Comparison of ENCODE assay signal across 8 cellular contexts in the genomic region with DNA sequence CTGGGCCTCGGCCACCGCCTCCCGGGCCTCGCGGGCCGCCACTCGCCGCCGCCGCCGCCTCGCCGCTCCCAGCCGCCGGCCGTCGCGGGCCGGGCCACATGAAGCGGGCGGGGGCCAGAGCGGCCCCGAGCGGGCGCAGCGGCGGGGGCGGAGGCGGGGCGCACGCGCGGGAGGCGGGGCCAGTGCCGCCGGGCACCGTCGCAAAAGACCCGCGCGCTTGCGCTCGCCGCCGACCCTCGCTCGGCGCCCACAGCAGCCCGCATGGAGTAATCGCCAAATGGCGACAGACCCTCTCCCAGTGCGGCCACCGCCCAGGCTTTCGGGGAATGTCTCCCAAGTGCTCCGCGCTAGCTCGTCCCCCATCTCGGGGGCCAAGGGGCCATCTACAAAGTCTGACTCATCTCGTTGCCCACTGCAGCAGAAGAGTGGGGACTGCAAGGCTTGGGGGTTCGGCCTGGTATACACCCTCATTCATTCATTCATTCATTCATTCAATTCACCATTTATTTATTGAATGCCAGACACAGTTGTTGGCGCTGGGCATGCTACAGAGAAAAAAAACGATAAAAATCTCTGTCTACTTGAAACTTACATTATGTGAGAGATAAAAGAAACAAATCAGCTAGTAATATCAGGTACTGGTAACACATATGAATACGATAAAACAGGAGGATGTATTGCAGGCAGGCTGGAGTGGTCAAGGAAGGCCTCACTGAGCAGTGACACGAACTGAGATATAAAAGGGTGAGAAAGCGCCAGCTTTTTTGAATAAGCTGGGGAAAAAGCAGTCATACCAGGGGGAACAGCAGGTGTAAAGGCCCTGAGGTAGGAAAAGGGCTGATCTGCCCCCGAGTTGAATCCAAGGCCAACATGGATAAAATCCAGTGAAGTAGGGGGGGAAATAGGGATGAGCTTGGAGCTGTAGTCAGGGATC. TPM values are rescaled to one million over a fixed set of nuclear protein-coding genes. Genes with fewer than 3 reads are reported as not detected.
A peak's percentile ranks its signal among the peaks of the same experiment; 100 is the strongest.
DNase-seq lines count a peak whose midpoint lies in the region; TF ChIP-seq lines count a peak whose summit lies in the region.

Gene B4GALT5, minus strand, starts transcription at position 100 of the 934 bp plus-strand sequence. CDS start 188 bp downstream, outside the sequence.

- H3K9me3 Mint-ChIP-seq in T-helper 1 cell treated with Interleukin-12 subunit alpha and Interleukin-12 subunit beta and Interleukin-4 antibody, amounts not matched to agents 30 μg/mL and 1 μg/mL, for 36 hours, result no peaks in the 10 kb centered on the region

- H3K4me1 ChIP-seq in HEK293 (ENCODE audit: control insufficient read depth, insufficient read depth, low read length), result 0 out of 2 replicates have a peak, but pooled peaks cover 5% of the 10 kb centered on the region
- peaks cover 55% of the 10 kb centered on the region for H3K4me1 ChIP-seq in left ventricle myocardium inferior
- no peaks in the 10 kb centered on the region for H3K4me1 ChIP-seq in urinary bladder (ENCODE audit: insufficient read depth)

- H3K27me3 ChIP-seq in GM06990 (replicated peaks; ENCODE audit: control insufficient read depth, insufficient read depth, low read length), result no peaks in the 10 kb centered on the region
- no peaks in the 10 kb centered on the region for H3K27me3 ChIP-seq in left ventricle myocardium inferior (ENCODE audit: low read depth)

- intact Hi-C loops in left ventricle myocardium inferior (cut with micrococcal nuclease) (no loop called here), posterior vena cava (cut with DNase I) (loop anchor here (2.0 to 5.0 kb wide), 2 partner anchors 53 to 98 kb away; partner anchors contain the start of gene SLC9A8 (in 1 of the 2))

- H3K4me3 ChIP-seq in GM06990 (replicated peaks; ENCODE audit: low read depth, low read length), result peak within 1 kb of the TSS; percentile 75
- H3K4me3 ChIP-seq in HEK293 (ENCODE audit: low read depth, low read length), result peak within 1 kb of the TSS; percentile 82
- peak within 1 kb of the TSS; percentile 97 for H3K4me3 ChIP-seq in left ventricle myocardium inferior
- peak within 1 kb of the TSS; percentile 57 for H3K4me3 ChIP-seq in urinary bladder (ENCODE audit: low read depth, low read length)

- H3K27me3 Mint-ChIP-seq in T-helper 1 cell treated with Interleukin-12 subunit alpha and Interleukin-12 subunit beta and Interleukin-4 antibody, amounts not matched to agents 30 μg/mL and 1 μg/mL, for 36 hours (ENCODE audit: low read depth), result no peaks in the 10 kb centered on the region

- DNase-seq in GM06990 (ENCODE audit: extremely low read depth, insufficient read length) (peak; percentile 87), NCI-H1092 (lab: John Stamatoyannopoulos, UW) (peak; percentile 83), amygdala (lab: John Stamatoyannopoulos, UW) (peak in 55 of 56 donors; percentile 20 to 90 (median 72)), left ventricle myocardium inferior (peak; percentile 73), posterior vena cava (ENCODE audit: low spot score) (peak; percentile 92)

- H3K9me3 ChIP-seq in HEK293 (ENCODE audit: control insufficient read depth, insufficient read depth, low read depth, low read length), result no peaks in the 10 kb centered on the region
- no peaks in the 10 kb centered on the region for H3K9me3 ChIP-seq in left ventricle myocardium inferior (replicated peaks)

- CTCF ChIA-PET in HEK293 (lab: Yijun Ruan, JAX), result interaction anchor here (0.7 to 1.9 kb wide), 4 partner anchors 10 to 132 kb away, joined by 3 to 5 read pairs (median 4); no protein-coding TSS in a partner anchor

- H3K27ac Mint-ChIP-seq in T-helper 1 cell treated with Interleukin-12 subunit alpha and Interleukin-12 subunit beta and Interleukin-4 antibody, amounts not matched to agents 30 μg/mL and 1 μg/mL, for 36 hours, result peak within 1 kb of the TSS; percentile 88

- no peak for TF ChIP-seq CTCF in GM06990 (IDR thresholded peaks at IDR 0.05; ENCODE audit: insufficient read depth, low read length, poor library complexity, severe bottlenecking)
- TF ChIP-seq CTCF in HEK293 (tag by site-specific recombination; IDR thresholded peaks at IDR 0.05), result no peak
- TF ChIP-seq CTCF in left ventricle myocardium inferior (IDR thresholded peaks at IDR 0.05; ENCODE audit: borderline replicate concordance), result no peak

- H3K27ac ChIP-seq in HEK293 (ENCODE audit: extremely low read depth, low read depth, low read length) (peak within 1 kb of the TSS; percentile 90), left ventricle myocardium inferior (replicated peaks) (peak within 1 kb of the TSS; percentile 96), urinary bladder (ENCODE audit: low read depth) (peak within 1 kb of the TSS; percentile 94)

- peaks cover 8% of the 10 kb centered on the region for H3K36me3 Mint-ChIP-seq in T-helper 1 cell treated with Interleukin-12 subunit alpha and Interleukin-12 subunit beta and Interleukin-4 antibody, amounts not matched to agents 30 μg/mL and 1 μg/mL, for 36 hours (ENCODE audit: low read depth)

- peaks cover 43% of the 10 kb centered on the region for H3K4me1 Mint-ChIP-seq in T-helper 1 cell treated with Interleukin-12 subunit alpha and Interleukin-12 subunit beta and Interleukin-4 antibody, amounts not matched to agents 30 μg/mL and 1 μg/mL, for 36 hours (ENCODE audit: low read depth)

- POLR2A ChIA-PET in HEK293 (lab: Yijun Ruan, JAX), result interaction anchor here (0.6 to 1.3 kb wide), 4 partner anchors 21 to 131 kb away, joined by 3 to 4 read pairs (median 3); partner anchors contain the start of gene SLC9A8

- peak within 1 kb of the TSS; percentile 93 for H3K4me3 Mint-ChIP-seq in T-helper 1 cell treated with Interleukin-12 subunit alpha and Interleukin-12 subunit beta and Interleukin-4 antibody, amounts not matched to agents 30 μg/mL and 1 μg/mL, for 36 hours

- 3% methylated on average over 66 of the region's 66 CpGs for WGBS in urinary bladder

- H3K36me3 ChIP-seq in GM06990 (ENCODE audit: control insufficient read depth, insufficient read depth, low read length), result no peaks in the 10 kb centered on the region
- no peaks in the 10 kb centered on the region for H3K36me3 ChIP-seq in HEK293 (ENCODE audit: control insufficient read depth in 2 of 2, insufficient read depth in 1 of 2, low read length in 2 of 2)
- no peaks in the 10 kb centered on the region for H3K36me3 ChIP-seq in left ventricle myocardium inferior
- no peaks in the 10 kb centered on the region for H3K36me3 ChIP-seq in urinary bladder (ENCODE audit: insufficient read depth)

TF ChIP-seq in HEK293, 187 proteins besides CTCF, POLR2A, EP300 and RAD21 (continues in another document):
- TF ChIP-seq ZNF449 (tag by site-specific recombination; IDR thresholded peaks at IDR 0.05) (no peak), ZNF221 (tag by site-specific recombination; IDR thresholded peaks at IDR 0.05; ENCODE audit: borderline replicate concordance) (no peak), KLF16 (tag by site-specific recombination; IDR thresholded peaks at IDR 0.05) (peak; percentile 83), ZBTB26 (tag by site-specific recombination; optimal IDR thresholded peaks at IDR 0.05) (peak; percentile 46), SP7 (tag by site-specific recombination; IDR thresholded peaks at IDR 0.05) (peak; percentile 41; the same call in 1 of the 2 replicates), BCL11A (tag by site-specific recombination; IDR thresholded peaks at IDR 0.05; ENCODE audit: low read depth) (no peak), ZNF223 (tag by site-specific recombination; IDR thresholded peaks at IDR 0.05) (no peak), IKZF3 (tag by site-specific recombination; IDR thresholded peaks at IDR 0.05) (peak; percentile 66)
- TF ChIP-seq, protein P1, sequence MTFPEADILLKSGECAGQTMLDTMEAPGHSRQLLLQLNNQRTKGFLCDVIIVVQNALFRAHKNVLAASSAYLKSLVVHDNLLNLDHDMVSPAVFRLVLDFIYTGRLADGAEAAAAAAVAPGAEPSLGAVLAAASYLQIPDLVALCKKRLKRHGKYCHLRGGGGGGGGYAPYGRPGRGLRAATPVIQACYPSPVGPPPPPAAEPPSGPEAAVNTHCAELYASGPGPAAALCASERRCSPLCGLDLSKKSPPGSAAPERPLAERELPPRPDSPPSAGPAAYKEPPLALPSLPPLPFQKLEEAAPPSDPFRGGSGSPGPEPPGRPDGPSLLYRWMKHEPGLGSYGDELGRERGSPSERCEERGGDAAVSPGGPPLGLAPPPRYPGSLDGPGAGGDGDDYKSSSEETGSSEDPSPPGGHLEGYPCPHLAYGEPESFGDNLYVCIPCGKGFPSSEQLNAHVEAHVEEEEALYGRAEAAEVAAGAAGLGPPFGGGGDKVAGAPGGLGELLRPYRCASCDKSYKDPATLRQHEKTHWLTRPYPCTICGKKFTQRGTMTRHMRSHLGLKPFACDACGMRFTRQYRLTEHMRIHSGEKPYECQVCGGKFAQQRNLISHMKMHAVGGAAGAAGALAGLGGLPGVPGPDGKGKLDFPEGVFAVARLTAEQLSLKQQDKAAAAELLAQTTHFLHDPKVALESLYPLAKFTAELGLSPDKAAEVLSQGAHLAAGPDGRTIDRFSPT (tag by site-specific recombination; IDR thresholded peaks at IDR 0.05), result 0 out of 2 replicates have a peak, but pooled peaks have one; percentile 15

RNA-seq across cellular contexts. Expression of gene B4GALT5, which starts in this region (rescaled TPM):
- total RNA-seq in left ventricle myocardium inferior (31.0 TPM), posterior vena cava (10 to 100 TPM; 26.1 to 35.2 TPM), urinary bladder (19.5 TPM)
- polyA plus RNA-seq in urinary bladder, result 46.4 TPM

Comparison
In these comparisons a context has a peak if more than half of its experiments do, and no peak if none do; other contexts are left out.
1. Peak in every context shown above with its lines: DNase-seq, H3K4me3 ChIP-seq and H3K27ac ChIP-seq.